In the genomic region with DNA sequence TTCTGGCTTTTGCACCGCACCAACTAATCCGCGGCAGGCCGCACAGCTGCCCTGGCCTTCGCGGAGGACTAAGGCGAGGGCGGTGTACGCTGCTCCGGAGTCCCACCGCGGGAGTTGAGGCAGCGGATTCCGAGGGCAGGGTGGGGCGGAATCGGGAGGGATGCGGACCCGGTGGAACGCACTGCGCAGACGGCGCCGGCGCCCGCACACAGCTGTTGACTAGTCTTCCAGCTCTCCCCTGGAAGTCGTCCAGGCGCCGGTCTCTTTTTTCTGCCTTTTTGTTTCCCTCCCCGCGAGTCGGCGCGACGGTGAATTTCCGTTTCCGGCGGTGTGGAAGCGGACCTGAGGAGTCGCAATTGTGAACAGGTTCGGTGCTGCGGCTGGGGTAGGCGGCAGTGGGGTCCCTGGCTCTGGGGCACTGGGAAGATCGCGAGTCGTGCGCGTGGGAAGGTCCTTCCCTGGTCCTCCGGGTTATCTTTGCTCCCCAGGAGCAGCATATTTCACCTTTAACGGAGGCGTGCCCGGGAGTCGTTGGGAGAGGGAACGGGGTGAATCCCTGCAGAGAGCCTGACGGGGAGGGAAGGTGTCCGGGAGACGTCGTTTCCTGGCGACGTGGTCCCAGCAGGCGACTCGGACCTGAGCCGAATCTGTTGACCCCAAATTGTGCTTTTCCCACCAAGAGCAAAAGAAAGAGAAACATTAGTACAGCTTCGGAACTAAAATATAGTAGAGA, we compare ENCODE assay signal across 8 cellular contexts. TPM values are rescaled to one million over a fixed set of nuclear protein-coding genes. Genes with fewer than 3 reads are reported as not detected.
DNase-seq lines count a peak whose midpoint lies in the region; ATAC-seq, FAIRE-seq and TF ChIP-seq lines count a peak whose summit lies in the region.

A gene (plus strand): TSS at position 319 of the 733 bp plus-strand sequence. CDS start 5,195 bp downstream, outside the sequence.

- POLR2A ChIA-PET in H1 (lab: Charles Lee; ENCODE audit: partially characterized antibody): interaction anchor here (0.7 to 1.2 kb wide), 3 partner anchors 41 to 209 kb away, joined by 3 read pairs; no protein-coding TSS in a partner anchor

- H3K23me2 ChIP-seq in H1 (ENCODE audit: low read depth, low read length): peaks cover 8% of the 10 kb centered on the region

- peak within 1 kb of the TSS; percentile 80 to 96 for H3K4me2 ChIP-seq in H1 (ENCODE audit: insufficient read depth in 1 of 2, low read depth in 2 of 2, low read length in 2 of 2)
- peak within 1 kb of the TSS; percentile 70 for H3K4me2 ChIP-seq in mesendoderm (ENCODE audit: low read length)

- peak within 1 kb of the TSS; percentile 66 for H2BK5ac ChIP-seq in H1 (ENCODE audit: low read depth, low read length)
- H2BK5ac ChIP-seq in mesendoderm (ENCODE audit: low read length): peak within 1 kb of the TSS; percentile 88

- H2BK12ac ChIP-seq in H1 (ENCODE audit: low read depth, low read length): peak within 1 kb of the TSS; percentile 1; the same call in 1 of the 2 replicates

- H3K27ac ChIP-seq in H1 (ENCODE audit: low read depth, low read length) (peak within 1 kb of the TSS; percentile 45), mesendoderm (ENCODE audit: low read depth, low read length) (peak within 1 kb of the TSS; percentile 29)

- in situ Hi-C loops in GM18951 (cut with MboI; ENCODE audit: low sequenced_read_pairs, unreplicated experiment): no loop called here

- H2AK5ac ChIP-seq in H1 (ENCODE audit: low read depth, low read length) (no peak within 1 kb of the TSS), mesendoderm (ENCODE audit: low read length) (no peak within 1 kb of the TSS)

- H3K9ac ChIP-seq in H1 (replicated peaks in 1 of 4; ENCODE audit: extremely low read depth in 1 of 4, low read depth in 3 of 4, low read length in 3 of 4) (peak within 1 kb of the TSS; percentile 62 to 85 (median 76)), mesendoderm (ENCODE audit: low read length) (peak within 1 kb of the TSS; percentile 88)

- WGBS in H1 (ENCODE audit: extremely low coverage in 1 of 2, insufficient coverage in 1 of 2, insufficient read length in 1 of 2, insufficient replicate concordance in 2 of 2, low coverage in 1 of 2, low lambda C conversion rate in 2 of 2, missing lambda C conversion rate in 1 of 2), 2 experiments: 2% methylated on average over 45 of the region's 63 CpGs; no CpG with 5 or more reads in 1 of the 2 experiments
- no CpG with 5 or more reads among the region's 63 CpGs for WGBS in mesendoderm (ENCODE audit: extremely low coverage, insufficient coverage, low lambda C conversion rate)

- FAIRE-seq in H1 (lab: Jason Lieb, UNC): no peak

- H3K79me2 ChIP-seq in H1 (ENCODE audit: control insufficient read depth in 1 of 2, insufficient read depth in 2 of 2, low read length in 2 of 2) (no peaks in the 10 kb centered on the region), mesendoderm (ENCODE audit: control insufficient read depth, insufficient read depth, low read length) (no peaks in the 10 kb centered on the region)

- no peak within 1 kb of the TSS for H2BK120ac ChIP-seq in H1 (replicated peaks; ENCODE audit: low read depth, low read length)
- H2BK120ac ChIP-seq in mesendoderm (ENCODE audit: low read depth, low read length): no peak within 1 kb of the TSS

- H3K14ac ChIP-seq in H1 (ENCODE audit: insufficient read length): peak within 1 kb of the TSS; percentile 74

- peak; percentile 71 for ATAC-seq in HG03139 (IDR thresholded peaks at IDR 0.05; ENCODE audit: unreplicated experiment)

- TF ChIP-seq CTCF in H1 (IDR thresholded peaks at IDR 0.05; ENCODE audit: control extremely low read depth in 1 of 3, insufficient read depth in 1 of 3, low read depth in 1 of 3, low read length in 3 of 3): no peak

- H3K23ac ChIP-seq in H1 (ENCODE audit: insufficient read length) (no peak within 1 kb of the TSS), mesendoderm (ENCODE audit: low read length) (peak within 1 kb of the TSS; percentile 66)

- H3K56ac ChIP-seq in H1 (replicated peaks; ENCODE audit: insufficient read length, low read depth, low read length): peak within 1 kb of the TSS; percentile 73
- H3K56ac ChIP-seq in mesendoderm (ENCODE audit: low read length): peak within 1 kb of the TSS; percentile 98

- no peaks in the 10 kb centered on the region for H3K9me3 ChIP-seq in H1 (ENCODE audit: insufficient read depth in 2 of 2, low read depth in 1 of 2, low read length in 1 of 2)

- H3K4me1 ChIP-seq in H1 (replicated peaks in 1 of 4; ENCODE audit: control insufficient read depth in 3 of 4, insufficient read depth in 4 of 4, low read length in 3 of 4) (no peaks in the 10 kb centered on the region; a peak in 1 of 7 replicates), mesendoderm (ENCODE audit: control insufficient read depth, low read depth, low read length) (no peaks in the 10 kb centered on the region)

- DNase-seq in AG08396 (ENCODE audit: low spot score) (peak; percentile 70), NCI-H526 (lab: John Stamatoyannopoulos, UW) (peak; percentile 39 to 66), H1 (ENCODE audit: low read depth in 1 of 2, low spot score in 2 of 2) (peak; percentile 31 to 87), mesendoderm (peak; percentile 90)
- peak; percentile 27 to 47 for DNase-seq in activated CD8-positive, alpha-beta memory T cell treated with anti-CD3 and anti-CD28 coated beads for 4 hours (ENCODE audit: low read depth in 2 of 2)
- peak; percentile 54 for DNase-seq in stimulated activated CD8-positive, alpha-beta memory T cell treated with anti-CD3 and anti-CD28 coated beads, Interleukin-12 subunit alpha, Interleukin-12 subunit beta, amount 100 ng/mL, for 1 hour (ENCODE audit: low read depth)

- peak within 1 kb of the TSS; percentile 72 for H3K4ac ChIP-seq in H1 (replicated peaks; ENCODE audit: insufficient read length, low read depth, low read length)
- peak within 1 kb of the TSS; percentile 8 for H3K4ac ChIP-seq in mesendoderm (ENCODE audit: low read depth, low read length)

- H4K20me1 ChIP-seq in H1 (replicated peaks in 1 of 2; ENCODE audit: control insufficient read depth in 1 of 2, insufficient read depth in 2 of 2, low read length in 2 of 2): no peaks in the 10 kb centered on the region

- peak within 1 kb of the TSS; percentile 87 for H3K18ac ChIP-seq in H1 (ENCODE audit: extremely low read depth, low read length)
- peak within 1 kb of the TSS; percentile 88 for H3K18ac ChIP-seq in mesendoderm (ENCODE audit: low read length)

- no peak; a peak in 1 of 4 replicates for TF ChIP-seq RAD21 in H1 (IDR thresholded peaks at IDR 0.05 in 1 of 2, conservative IDR thresholded peaks at IDR 0.05 in 1 of 2; ENCODE audit: low read depth in 2 of 2, low read length in 2 of 2)

- H3K27me3 ChIP-seq in H1 (replicated peaks in 1 of 4; ENCODE audit: control insufficient read depth in 3 of 4, extremely low read depth in 1 of 4, insufficient read depth in 3 of 4, low read length in 3 of 4) (no peaks in the 10 kb centered on the region), mesendoderm (ENCODE audit: insufficient read depth, low read length, poor library complexity) (no peaks in the 10 kb centered on the region)

- CTCF ChIA-PET in H1 (lab: Charles Lee; ENCODE audit: partially characterized antibody): interaction anchor here (1.0 kb wide), 1 partner anchor 20 kb away, joined by 3 read pairs; no protein-coding TSS in a partner anchor

- H3K36me3 ChIP-seq in H1 (ENCODE audit: control insufficient read depth in 2 of 4, insufficient read depth in 4 of 4, low read length in 3 of 4) (no peaks in the 10 kb centered on the region; a peak in 1 of 8 replicates), mesendoderm (ENCODE audit: control insufficient read depth, insufficient read depth, low read length) (no peaks in the 10 kb centered on the region)

- H4K91ac ChIP-seq in H1 (replicated peaks; ENCODE audit: insufficient read length, low read length): peak within 1 kb of the TSS; percentile 88

- peak within 1 kb of the TSS; percentile 95 for H2AFZ ChIP-seq in H1 (ENCODE audit: low read length)

- H3K79me1 ChIP-seq in H1 (ENCODE audit: low read depth, low read length): no peaks in the 10 kb centered on the region
- no peaks in the 10 kb centered on the region for H3K79me1 ChIP-seq in mesendoderm (ENCODE audit: low read length)

- TF ChIP-seq POLR2A in GM18951 (IDR thresholded peaks at IDR 0.05; ENCODE audit: extremely low read depth, insufficient read depth, insufficient read length): peak; percentile 73
- peak; percentile 66 to 72 for TF ChIP-seq POLR2A in H1 (IDR thresholded peaks at IDR 0.05; ENCODE audit: control extremely low read depth in 1 of 2, low read depth in 2 of 2, low read length in 2 of 2)

- TF ChIP-seq EP300 in H1 (IDR thresholded peaks at IDR 0.05; ENCODE audit: borderline replicate concordance in 1 of 2, low read depth in 2 of 2, low read length in 2 of 2): no peak

- H4K8ac ChIP-seq in H1 (ENCODE audit: extremely low read depth, insufficient read depth, low read length): peak within 1 kb of the TSS; percentile 86
- no peak within 1 kb of the TSS for H4K8ac ChIP-seq in mesendoderm (ENCODE audit: low read depth, low read length)

- H3K4me3 ChIP-seq in H1 (ENCODE audit: extremely low read depth in 1 of 4, insufficient read depth in 2 of 4, low read depth in 3 of 4, low read length in 4 of 4) (peak within 1 kb of the TSS; percentile 82 to 86 (median 84)), mesendoderm (ENCODE audit: low read length) (peak within 1 kb of the TSS; percentile 61)

- peak within 1 kb of the TSS; percentile 77 for H4K5ac ChIP-seq in H1 (ENCODE audit: insufficient read length, low read depth, low read length)
- peak within 1 kb of the TSS; percentile 5 for H4K5ac ChIP-seq in mesendoderm (ENCODE audit: low read length)

- H2BK20ac ChIP-seq in H1 (ENCODE audit: low read length): no peak within 1 kb of the TSS

- H2BK15ac ChIP-seq in H1 (ENCODE audit: low read length): peak within 1 kb of the TSS; percentile 16; the same call in 1 of the 2 replicates
- no peak within 1 kb of the TSS for H2BK15ac ChIP-seq in mesendoderm (replicated peaks; ENCODE audit: low read depth)

TF ChIP-seq in H1, 55 proteins besides CTCF, POLR2A, EP300 and RAD21 (continues in another document):
- TF ChIP-seq TBP (IDR thresholded peaks at IDR 0.05; ENCODE audit: low read depth, low read length): peak; percentile 65
- peak; percentile 91 for TF ChIP-seq ASH2L (IDR thresholded peaks at IDR 0.05; ENCODE audit: low read length)
- no peak for TF ChIP-seq SP1 (IDR thresholded peaks at IDR 0.05; ENCODE audit: low read depth, low read length)
- no peak for TF ChIP-seq CHD2 (IDR thresholded peaks at IDR 0.05; ENCODE audit: low read length)
- no peak for TF ChIP-seq CBX8 (IDR thresholded peaks at IDR 0.05; ENCODE audit: borderline replicate concordance, low read depth, low read length)

RNA-seq across cellular contexts. Expression of the gene that starts here (rescaled TPM):
- total RNA-seq in H1 (2021; fragmentation: NEBNext Ultra II Directional; extraction: Animal tissue kit (Norgen Biotek cat#: 25700)): 4.7 and 6.3 TPM in 2 replicates
- 2.6 and 3.6 TPM in 2 replicates for polyA plus RNA-seq in H1 (2011; rRNA removed)
- polyA plus RNA-seq in H1 (2011; cell fraction: cytosol; rRNA removed): 5.1 TPM
- 2.9 TPM for polyA plus RNA-seq in H1 (2011; cell fraction: nucleus; rRNA removed)
- 3.8 to 5.3 TPM (median 4.8 TPM) in 4 replicates for polyA plus RNA-seq in H1 (2012, experiment 1 of 2)
- polyA plus RNA-seq in H1 (2012, experiment 2 of 2): 0.28 TPM
- 3.4 TPM for polyA plus RNA-seq in H1 (2013, experiment 1 of 2)
- 4.5 TPM for polyA plus RNA-seq in H1 (2013, experiment 2 of 2)
- 8.8 and 16.4 TPM in 2 replicates for polyA minus RNA-seq in H1 (2011; rRNA and poly(A)+ RNA removed)
- 6.4 TPM for polyA minus RNA-seq in H1 (2011; cell fraction: cytosol; rRNA and poly(A)+ RNA removed)
- 14.0 TPM for polyA minus RNA-seq in H1 (2011; cell fraction: nucleus; rRNA and poly(A)+ RNA removed)
- polyA plus RNA-seq in mesendoderm (2013, experiment 1 of 2): 7.7 TPM
- polyA plus RNA-seq in mesendoderm (2013, experiment 2 of 2): 6.2 TPM

Comparison
In these comparisons a context has a peak if more than half of its experiments do, and no peak if none do; other contexts are left out.
1. Peak in every context shown above with its lines: DNase-seq, ATAC-seq, H3K4me3 ChIP-seq and H3K27ac ChIP-seq.
2. DNase-seq: peak in every context shown above with its lines; median percentile 90 in mesendoderm; 70 in AG08396; 59 in H1; 54 in stimulated activated CD8-positive, alpha-beta memory T cell treated with anti-CD3 and anti-CD28 coated beads, Interleukin-12 subunit alpha, Interleukin-12 subunit beta, amount 100 ng/mL, for 1 hour; 52 in NCI-H526; 37 in activated CD8-positive, alpha-beta memory T cell treated with anti-CD3 and anti-CD28 coated beads for 4 hours.